Comparison of ENCODE assay signal across 1 cellular context in genomic region chr12:113477171-113477841, GRCh38.
TF ChIP-seq lines count a peak whose summit lies in the region.

No MANE protein-coding gene starts in this region.

TF ChIP-seq in H1, 55 proteins besides CTCF, POLR2A, EP300 and RAD21:
- TF ChIP-seq ASH2L (IDR thresholded peaks at IDR 0.05; ENCODE audit: low read length) (peak; percentile 94), SRF (IDR thresholded peaks at IDR 0.05; ENCODE audit: low read depth, low read length) (no peak), KDM1A (IDR thresholded peaks at IDR 0.05; ENCODE audit: borderline replicate concordance, low read length) (no peak), CBX5 (IDR thresholded peaks at IDR 0.05; ENCODE audit: low read depth, low read length) (no peak), BRCA1 (IDR thresholded peaks at IDR 0.05; ENCODE audit: low read depth, low read length) (no peak), GTF2F1 (IDR thresholded peaks at IDR 0.05; ENCODE audit: borderline replicate concordance, low read depth, low read length) (no peak), JUND (IDR thresholded peaks at IDR 0.05; ENCODE audit: low read length) (no peak), SAP30 (IDR thresholded peaks at IDR 0.05; ENCODE audit: insufficient read depth, insufficient replicate concordance, low read length) (no peak), FOSL1 (IDR thresholded peaks at IDR 0.05; ENCODE audit: insufficient read depth, low read depth, low read length) (no peak), ATF3 (IDR thresholded peaks at IDR 0.05; ENCODE audit: insufficient read depth, low read depth, low read length) (no peak), TBP (IDR thresholded peaks at IDR 0.05; ENCODE audit: low read depth, low read length) (no peak), CHD7 (IDR thresholded peaks at IDR 0.05; ENCODE audit: insufficient replicate concordance, low read length) (peak; percentile 37), POU5F1 (IDR thresholded peaks at IDR 0.05; ENCODE audit: low read depth, low read length) (no peak), TCF12 (IDR thresholded peaks at IDR 0.05; ENCODE audit: low read depth, low read length) (no peak), SIRT6 (IDR thresholded peaks at IDR 0.05; ENCODE audit: low read length) (no peak), CBX8 (IDR thresholded peaks at IDR 0.05; ENCODE audit: borderline replicate concordance, low read depth, low read length) (no peak), SIX5 (IDR thresholded peaks at IDR 0.05; ENCODE audit: low read depth, low read length) (no peak), JUN (IDR thresholded peaks at IDR 0.05; ENCODE audit: low read depth, low read length) (no peak), TAF7 (optimal IDR thresholded peaks at IDR 0.05; ENCODE audit: borderline replicate concordance, low read depth, low read length) (no peak), RXRA (IDR thresholded peaks at IDR 0.05; ENCODE audit: insufficient read depth, low read depth, low read length) (no peak), YY1 (IDR thresholded peaks at IDR 0.05; ENCODE audit: low read depth, low read length) (0 out of 2 replicates have a peak, but pooled peaks have one; percentile 32), ZNF274 (IDR thresholded peaks at IDR 0.05; ENCODE audit: borderline replicate concordance, extremely low read depth, low read length) (no peak), TEAD4 (IDR thresholded peaks at IDR 0.05; ENCODE audit: low read depth, low read length) (peak; percentile 85), CEBPB (IDR thresholded peaks at IDR 0.05; ENCODE audit: low read depth, low read length) (no peak), CTBP2 (IDR thresholded peaks at IDR 0.05; ENCODE audit: borderline replicate concordance, insufficient read depth, insufficient read length, low read length) (peak; percentile 100), ATF2 (IDR thresholded peaks at IDR 0.05; ENCODE audit: low read length) (no peak), BCL11A (IDR thresholded peaks at IDR 0.05; ENCODE audit: low read depth in 2 of 2, low read length in 2 of 2) (no peak), SUZ12 (IDR thresholded peaks at IDR 0.05; ENCODE audit: low read length) (peak; percentile 93), HDAC2 (IDR thresholded peaks at IDR 0.05; ENCODE audit: borderline replicate concordance in 1 of 2, low read depth in 2 of 2, low read length in 2 of 2) (0 out of 4 replicates have a peak, but pooled peaks of 1 of the 2 experiments have one; percentile 5), SP2 (IDR thresholded peaks at IDR 0.05; ENCODE audit: low read length) (no peak), RNF2 (IDR thresholded peaks at IDR 0.05; ENCODE audit: borderline replicate concordance, low read depth, low read length, missing control alignments, poor library complexity, severe bottlenecking) (no peak), MAX (IDR thresholded peaks at IDR 0.05) (peak; percentile 44; the same call in 1 of the 2 replicates), NRF1 (IDR thresholded peaks at IDR 0.05; ENCODE audit: low read depth, low read length) (no peak), CREB1 (IDR thresholded peaks at IDR 0.05) (no peak), SP4 (IDR thresholded peaks at IDR 0.05; ENCODE audit: low read length) (no peak), NANOG (IDR thresholded peaks at IDR 0.05; ENCODE audit: insufficient read depth, low read depth, low read length, poor library complexity, severe bottlenecking) (no peak), SIN3A (conservative IDR thresholded peaks at IDR 0.05 in 1 of 2, IDR thresholded peaks at IDR 0.05 in 1 of 2; ENCODE audit: low read depth in 1 of 2, low read length in 2 of 2) (no peak; a peak in 1 of 4 replicates), BACH1 (IDR thresholded peaks at IDR 0.05; ENCODE audit: low read length) (no peak), CHD2 (IDR thresholded peaks at IDR 0.05; ENCODE audit: low read length) (no peak), E2F6 (IDR thresholded peaks at IDR 0.05) (no peak), KDM4A (IDR thresholded peaks at IDR 0.05; ENCODE audit: low read depth, low read length, severe bottlenecking) (no peak), CHD1 (IDR thresholded peaks at IDR 0.05; ENCODE audit: low read depth, low read length) (no peak), EGR1 (IDR thresholded peaks at IDR 0.05; ENCODE audit: borderline replicate concordance, low read depth, low read length) (peak; percentile 93), PHF8 (conservative IDR thresholded peaks at IDR 0.05; ENCODE audit: low read depth, low read length) (no peak), MAFK (IDR thresholded peaks at IDR 0.05; ENCODE audit: low read depth, low read length) (no peak), HDAC6 (IDR thresholded peaks at IDR 0.05; ENCODE audit: low read depth, low read length) (no peak), RBBP5 (IDR thresholded peaks at IDR 0.05; ENCODE audit: borderline replicate concordance, low read depth, low read length) (0 out of 2 replicates have a peak, but pooled peaks have one; percentile 16), GABPA (IDR thresholded peaks at IDR 0.05; ENCODE audit: borderline replicate concordance, insufficient read depth, low read length) (0 out of 2 replicates have a peak, but pooled peaks have one; percentile 21), EZH2 (IDR thresholded peaks at IDR 0.05; ENCODE audit: low read depth, low read length, severe bottlenecking) (no peak), KDM5A (IDR thresholded peaks at IDR 0.05; ENCODE audit: low read length) (no peak), RFX5 (IDR thresholded peaks at IDR 0.05; ENCODE audit: borderline replicate concordance, low read depth, low read length) (no peak)
